In genomic region chr3:45053805-45054195, GRCh38 we compare ENCODE assay signal across 5 cellular contexts. TPM values are rescaled to one million over a fixed set of nuclear protein-coding genes. Genes with fewer than 3 reads are reported as not detected.
"Had no signal": no experiment of that assay in that cellular context is flagged by ENCODE, and none has a peak within 500 bp of the region (broad histone marks: within the 10 kb centered on the region; RNA-seq: fewer than 3 reads in every experiment).

No MANE protein-coding gene starts in this region.

RNA-seq across cellular contexts. Expression of gene CLEC3B, which starts 27.7 kb away (rescaled TPM):
- total RNA-seq: activated naive CD4-positive, alpha-beta T cell treated with anti-CD3 and anti-CD28 coated beads for 36 hours; activated naive CD4-positive, alpha-beta T cell treated with anti-CD3 and anti-CD28 coated beads, Interleukin-2, amount 50 U/mL, for 72 hours; activated T-helper 1 cell treated with anti-CD3 and anti-CD28 coated beads, Interleukin-12 subunit alpha, Interleukin-12 subunit beta, Interleukin-2, Interleukin-4 antibody, amounts not matched to agents 30 ng/mL and 10 ng/mL and 1 ng/mL, durations not matched to agents 14 hours and 24 hours and 36 hours; bronchial epithelial cell; M059J had no signal
